16 cellular contexts compared by ENCODE assay signal in the genomic region with DNA sequence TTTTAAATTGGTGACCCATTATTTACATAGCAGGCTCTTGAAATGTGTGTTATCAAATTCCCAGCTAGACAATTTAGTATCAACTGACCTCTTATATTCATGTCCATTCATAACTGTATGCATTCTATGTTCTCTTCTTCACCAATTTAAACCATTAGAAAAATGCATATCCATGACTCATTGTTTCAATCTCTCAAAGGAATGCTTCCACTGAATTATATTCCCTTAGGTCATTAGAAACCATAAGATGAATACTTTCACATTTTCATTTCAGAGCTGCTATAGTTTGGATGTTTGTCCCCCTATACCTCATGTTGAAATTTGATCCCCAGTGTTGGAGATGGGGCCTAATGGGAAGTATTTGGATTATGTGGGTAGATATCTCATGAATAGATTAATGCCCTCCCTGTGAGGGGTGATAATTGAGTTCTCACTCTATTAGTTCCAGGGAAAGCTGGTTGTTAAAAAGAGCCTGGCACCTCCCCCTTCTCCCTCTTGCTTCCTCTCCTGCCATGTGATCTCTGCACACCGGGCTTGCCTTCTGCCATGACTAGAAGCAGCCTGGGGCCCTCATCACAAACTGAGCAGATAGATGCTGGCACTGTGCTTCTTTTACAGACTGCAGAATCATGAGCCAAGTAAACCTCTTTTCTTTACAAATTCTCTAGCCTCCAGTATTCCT. TPM values are rescaled to one million over a fixed set of nuclear protein-coding genes. Genes with fewer than 3 reads are reported as not detected.
DNase-seq lines count a peak whose midpoint lies in the region; ATAC-seq and TF ChIP-seq lines count a peak whose summit lies in the region.
"Had no signal": no experiment of that assay in that cellular context is flagged by ENCODE, and none has a peak within 500 bp of the region (broad histone marks: within the 10 kb centered on the region; RNA-seq: fewer than 3 reads in every experiment).

No MANE protein-coding gene starts in this region.

- H3K27me3 ChIP-seq in ACC112 (ENCODE audit: insufficient read depth, low read length) (no peaks in the 10 kb centered on the region), thyroid gland (no peaks in the 10 kb centered on the region)
- H3K27me3 ChIP-seq: stomach had no signal

- H3K4me1 ChIP-seq in ACC112 (ENCODE audit: control insufficient read depth, insufficient read depth, low read length, unreplicated experiment) (peaks cover 15% of the 10 kb centered on the region), thyroid gland (no peaks in the 10 kb centered on the region)

- intact Hi-C loops in activated B cell treated with CpG ODN at 0.5 μM for 24 hours (cut with micrococcal nuclease) = no loop called here
- intact Hi-C loops in activated CD8-positive, alpha-beta T cell treated with anti-CD3 and anti-CD28 coated beads for 36 hours (cut with micrococcal nuclease) = no loop called here
- intact Hi-C loops in thyroid gland (cut with DNase I) = no loop called here

- H3K9me3 Mint-ChIP-seq in HFFc6 = no peaks in the 10 kb centered on the region
- H3K9me3 Mint-ChIP-seq in activated B cell treated with CpG ODN at 0.5 μM for 24 hours = no peaks in the 10 kb centered on the region
- no peaks in the 10 kb centered on the region for H3K9me3 Mint-ChIP-seq in activated CD8-positive, alpha-beta T cell treated with anti-CD3 and anti-CD28 coated beads, Interleukin-2, amount 10 ng/mL, durations not matched to agents 7 days and 5 days (ENCODE audit: insufficient read depth)
- no peaks in the 10 kb centered on the region for H3K9me3 Mint-ChIP-seq in activated CD8-positive, alpha-beta T cell treated with anti-CD3 and anti-CD28 coated beads for 36 hours
- H3K9me3 Mint-ChIP-seq: immature natural killer cell had no signal

- DNase-seq in HFFc6 (peak; percentile 43), activated B cell treated with CpG ODN at 0.5 μM for 24 hours (no peak), fibroblast of the aortic adventitia (ENCODE audit: low read depth) (peak; percentile 36), thyroid gland (no peak)
- DNase-seq in activated CD8-positive, alpha-beta T cell treated with anti-CD3 and anti-CD28 coated beads, Interleukin-2, amount 10 ng/mL, durations not matched to agents 7 days and 5 days = no peak
- no peak for DNase-seq in activated CD8-positive, alpha-beta T cell treated with anti-CD3 and anti-CD28 coated beads for 36 hours
- DNase-seq: activated CD4-positive, alpha-beta T cell treated with anti-CD3 and anti-CD28 coated beads, Interleukin-2, amount 50 U/mL, for 48 hours; activated gamma-delta T cell treated with Interleukin-2 at 50 U/mL for 16 hours; AML-193; immature natural killer cell; KG1; OCI-M1; stimulated activated CD4-positive, alpha-beta T cell treated with anti-CD3 and anti-CD28 coated beads, Interleukin-4, amount 100 ng/mL, for 24 hours; stomach had no signal

- H3K4me3 Mint-ChIP-seq in HFFc6 = peak overlapping the region; percentile 67
- H3K4me3 Mint-ChIP-seq in activated B cell treated with CpG ODN at 0.5 μM for 24 hours = no peak overlapping the region
- no peak overlapping the region for H3K4me3 Mint-ChIP-seq in activated CD8-positive, alpha-beta T cell treated with anti-CD3 and anti-CD28 coated beads, Interleukin-2, amount 10 ng/mL, durations not matched to agents 7 days and 5 days
- no peak overlapping the region for H3K4me3 Mint-ChIP-seq in activated CD8-positive, alpha-beta T cell treated with anti-CD3 and anti-CD28 coated beads for 36 hours
- H3K4me3 Mint-ChIP-seq: immature natural killer cell had no signal

- no peak for TF ChIP-seq CTCF in HFFc6 (IDR thresholded peaks at IDR 0.05)
- TF ChIP-seq CTCF in activated B cell treated with CpG ODN at 0.5 μM for 24 hours (IDR thresholded peaks at IDR 0.05) = no peak
- TF ChIP-seq CTCF in fibroblast of the aortic adventitia (IDR thresholded peaks at IDR 0.05; ENCODE audit: insufficient read depth, low read length) = no peak
- no peak for TF ChIP-seq CTCF in activated CD8-positive, alpha-beta T cell treated with anti-CD3 and anti-CD28 coated beads for 36 hours (IDR thresholded peaks at IDR 0.05)
- TF ChIP-seq CTCF in thyroid gland (IDR thresholded peaks at IDR 0.05) = no peak

- H2AFZ ChIP-seq in ACC112 (ENCODE audit: low read length, unreplicated experiment) = no peak overlapping the region

- no peak for ATAC-seq in activated B cell treated with CpG ODN at 0.5 μM for 24 hours (ENCODE audit: low read depth)
- no peak for ATAC-seq in activated CD8-positive, alpha-beta T cell treated with anti-CD3 and anti-CD28 coated beads, Interleukin-2, amount 10 ng/mL, durations not matched to agents 7 days and 5 days
- no peak for ATAC-seq in activated CD8-positive, alpha-beta T cell treated with anti-CD3 and anti-CD28 coated beads for 36 hours
- ATAC-seq in HG03442 (IDR thresholded peaks at IDR 0.05; ENCODE audit: unreplicated experiment) = no peak

- no peaks in the 10 kb centered on the region for H3K9me3 ChIP-seq in thyroid gland
- H3K9me3 ChIP-seq: stomach had no signal

- H3K4me1 Mint-ChIP-seq in HFFc6 (ENCODE audit: low read depth) (peaks cover 66% of the 10 kb centered on the region), activated B cell treated with CpG ODN at 0.5 μM for 24 hours (no peaks in the 10 kb centered on the region)
- no peaks in the 10 kb centered on the region for H3K4me1 Mint-ChIP-seq in activated CD8-positive, alpha-beta T cell treated with anti-CD3 and anti-CD28 coated beads, Interleukin-2, amount 10 ng/mL, durations not matched to agents 7 days and 5 days (ENCODE audit: low read depth)
- H3K4me1 Mint-ChIP-seq in activated CD8-positive, alpha-beta T cell treated with anti-CD3 and anti-CD28 coated beads for 36 hours (ENCODE audit: low read depth) = no peaks in the 10 kb centered on the region
- H3K4me1 Mint-ChIP-seq: immature natural killer cell had no signal

- POLR2A ChIA-PET in activated B cell treated with CpG ODN at 0.5 μM for 24 hours (lab: Charles Lee) = no interaction called here
- POLR2A ChIA-PET in activated CD8-positive, alpha-beta T cell treated with anti-CD3 and anti-CD28 coated beads, Interleukin-2, amount 10 ng/mL, durations not matched to agents 7 days and 5 days (lab: Charles Lee) = no interaction called here
- POLR2A ChIA-PET in activated CD8-positive, alpha-beta T cell treated with anti-CD3 and anti-CD28 coated beads for 36 hours (lab: Charles Lee) = no interaction called here

- H3K27me3 Mint-ChIP-seq in HFFc6 (ENCODE audit: insufficient read depth) = no peaks in the 10 kb centered on the region
- no peaks in the 10 kb centered on the region for H3K27me3 Mint-ChIP-seq in activated B cell treated with CpG ODN at 0.5 μM for 24 hours
- no peaks in the 10 kb centered on the region for H3K27me3 Mint-ChIP-seq in activated CD8-positive, alpha-beta T cell treated with anti-CD3 and anti-CD28 coated beads, Interleukin-2, amount 10 ng/mL, durations not matched to agents 7 days and 5 days (ENCODE audit: low read depth)
- no peaks in the 10 kb centered on the region for H3K27me3 Mint-ChIP-seq in activated CD8-positive, alpha-beta T cell treated with anti-CD3 and anti-CD28 coated beads for 36 hours

- CTCF ChIA-PET in activated B cell treated with CpG ODN at 0.5 μM for 24 hours (lab: Charles Lee) = interaction anchor here (2.8 kb wide), 1 partner anchor 13 kb away, joined by 10 read pairs; no protein-coding TSS in a partner anchor
- CTCF ChIA-PET in activated CD8-positive, alpha-beta T cell treated with anti-CD3 and anti-CD28 coated beads, Interleukin-2, amount 10 ng/mL, durations not matched to agents 7 days and 5 days (lab: Charles Lee) = no interaction called here
- CTCF ChIA-PET in activated CD8-positive, alpha-beta T cell treated with anti-CD3 and anti-CD28 coated beads for 36 hours (lab: Charles Lee) = interaction anchor here (1.0 to 6.4 kb wide), 2 partner anchors 10 to 14 kb away, joined by 3 to 26 read pairs; no protein-coding TSS in a partner anchor

- H3K4me3 ChIP-seq in ACC112 (ENCODE audit: low read depth, low read length) (no peak overlapping the region), fibroblast of the aortic adventitia (ENCODE audit: low read depth, low read length) (no peak overlapping the region), thyroid gland (replicated peaks in 1 of 3) (no peak overlapping the region)
- H3K4me3 ChIP-seq: stomach had no signal

- H3K27ac ChIP-seq in ACC112 (ENCODE audit: low read depth, low read length) = peak overlapping the region; percentile 47
- H3K27ac ChIP-seq in thyroid gland = no peak overlapping the region
- H3K27ac ChIP-seq: stomach had no signal

- peaks cover 25% of the 10 kb centered on the region for H3K36me3 ChIP-seq in ACC112 (ENCODE audit: insufficient read depth, low read length)
- H3K36me3 ChIP-seq in thyroid gland = peaks cover 3 to 5% of the 10 kb centered on the region in 2 donors

- H3K27ac Mint-ChIP-seq in HFFc6 = peak overlapping the region; percentile 89
- H3K27ac Mint-ChIP-seq in activated B cell treated with CpG ODN at 0.5 μM for 24 hours = peak overlapping the region; percentile 42
- no peak overlapping the region for H3K27ac Mint-ChIP-seq in activated CD8-positive, alpha-beta T cell treated with anti-CD3 and anti-CD28 coated beads, Interleukin-2, amount 10 ng/mL, durations not matched to agents 7 days and 5 days
- H3K27ac Mint-ChIP-seq in activated CD8-positive, alpha-beta T cell treated with anti-CD3 and anti-CD28 coated beads for 36 hours = no peak overlapping the region

- H3K36me3 Mint-ChIP-seq in HFFc6 (ENCODE audit: low read depth) (peaks cover 29% of the 10 kb centered on the region), activated B cell treated with CpG ODN at 0.5 μM for 24 hours (ENCODE audit: low read depth) (peaks cover 68% of the 10 kb centered on the region)
- H3K36me3 Mint-ChIP-seq in activated CD8-positive, alpha-beta T cell treated with anti-CD3 and anti-CD28 coated beads, Interleukin-2, amount 10 ng/mL, durations not matched to agents 7 days and 5 days (ENCODE audit: low read depth) = peaks cover 52% of the 10 kb centered on the region
- peaks cover 37% of the 10 kb centered on the region for H3K36me3 Mint-ChIP-seq in activated CD8-positive, alpha-beta T cell treated with anti-CD3 and anti-CD28 coated beads for 36 hours (ENCODE audit: low read depth)

- WGBS in thyroid gland, 2 donors = 43 to 44% methylated on average over 1 of the region's 1 CpG

- H3K79me2 ChIP-seq in ACC112 (ENCODE audit: control insufficient read depth, insufficient read depth, low read length, unreplicated experiment) = no peaks in the 10 kb centered on the region

- TF ChIP-seq POLR2A in thyroid gland (IDR thresholded peaks at IDR 0.05) = no peak

RNA-seq across cellular contexts. Expression of gene THUMPD2, which starts 35.7 kb away (rescaled TPM):
- total RNA-seq in HFFc6 (2021; fragmentation: NEBNext Ultra II Directional; extraction: Animal tissue kit (Norgen Biotek cat#: 25700)) = 1 to 10 TPM; 5.2 to 7.1 (median 6.1) TPM
- total RNA-seq in activated B cell treated with CpG ODN at 0.5 μM for 24 hours = 13.2 and 14.1 TPM in 2 replicates
- total RNA-seq in fibroblast of the aortic adventitia (ENCODE audit: low replicate concordance) = 9.5 and 13.5 TPM in 2 replicates
- 10 to 100 TPM; 11.1 to 11.4 TPM for total RNA-seq in activated CD8-positive, alpha-beta T cell treated with anti-CD3 and anti-CD28 coated beads, Interleukin-2, amount 10 ng/mL, durations not matched to agents 7 days and 5 days
- total RNA-seq in activated CD8-positive, alpha-beta T cell treated with anti-CD3 and anti-CD28 coated beads for 36 hours = 10 to 100 TPM; 16.9 to 18.1 TPM
- total RNA-seq in thyroid gland = 10 to 100 TPM in 3 of 4 donors, 1 to 10 TPM in 1; 9.3 to 26.7 (median 19.2) TPM

Comparison
In these comparisons a context has a peak if more than half of its experiments do, and no peak if none do; other contexts are left out.
1. DNase-seq: peak in HFFc6 (single experiment) and fibroblast of the aortic adventitia (single experiment); none in activated B cell treated with CpG ODN at 0.5 μM for 24 hours (single experiment), activated CD8-positive, alpha-beta T cell treated with anti-CD3 and anti-CD28 coated beads, Interleukin-2, amount 10 ng/mL, durations not matched to agents 7 days and 5 days (single experiment), activated CD8-positive, alpha-beta T cell treated with anti-CD3 and anti-CD28 coated beads for 36 hours (single experiment) and thyroid gland (0 of 2).
2. H3K27ac Mint-ChIP-seq: peak in HFFc6 (single experiment) and activated B cell treated with CpG ODN at 0.5 μM for 24 hours (single experiment); none in activated CD8-positive, alpha-beta T cell treated with anti-CD3 and anti-CD28 coated beads, Interleukin-2, amount 10 ng/mL, durations not matched to agents 7 days and 5 days (single experiment) and activated CD8-positive, alpha-beta T cell treated with anti-CD3 and anti-CD28 coated beads for 36 hours (single experiment).